In the genomic region with DNA sequence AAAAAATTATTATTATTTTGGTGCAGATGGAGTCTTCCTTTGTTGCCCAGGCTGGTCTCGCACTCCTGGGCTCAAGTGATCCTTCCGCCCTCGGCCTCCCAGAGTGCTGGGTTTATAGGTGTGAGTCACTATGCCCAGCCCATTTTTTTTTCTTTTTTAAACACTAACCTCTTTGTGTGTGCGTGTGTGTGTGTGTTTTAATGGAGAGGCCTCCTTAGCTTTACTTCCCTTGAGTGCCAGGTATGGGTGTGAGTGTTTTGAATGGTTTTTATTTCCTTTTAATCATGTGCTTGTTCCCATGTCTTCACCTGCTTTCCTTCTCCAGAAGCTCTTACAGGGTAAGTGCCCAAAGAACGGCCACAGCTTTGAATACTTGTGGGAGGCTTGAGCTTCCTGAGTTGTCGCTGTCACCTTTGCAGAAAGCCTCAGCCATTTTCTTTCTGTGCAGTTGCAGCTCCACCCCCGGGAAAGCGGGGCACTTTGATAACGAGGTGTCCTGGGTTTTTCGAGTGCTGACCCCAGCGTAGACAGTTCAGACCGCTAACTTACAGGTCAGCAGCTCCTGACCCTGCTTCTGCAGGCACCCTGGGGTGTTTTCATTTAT, we compare ENCODE assay signal across 12 cellular contexts. TPM values are rescaled to one million over a fixed set of nuclear protein-coding genes. Genes with fewer than 3 reads are reported as not detected.
A peak's percentile ranks its signal among the peaks of the same experiment; 100 is the strongest.
DNase-seq lines count a peak whose midpoint lies in the region; ATAC-seq, FAIRE-seq and TF ChIP-seq lines count a peak whose summit lies in the region.
"Had no signal": no experiment of that assay in that cellular context is flagged by ENCODE, and none has a peak within 500 bp of the region (broad histone marks: within the 10 kb centered on the region; RNA-seq: fewer than 3 reads in every experiment).

No MANE protein-coding gene starts in this region.

- H3K4me1 Mint-ChIP-seq in activated CD4-positive, alpha-beta T cell treated with anti-CD3 and anti-CD28 coated beads, Interleukin-2, amount 10 ng/mL, durations not matched to agents 24 days and 14 days, result peaks cover 3% of the 10 kb centered on the region
- H3K4me1 Mint-ChIP-seq in immature natural killer cell, result no peaks in the 10 kb centered on the region

- no TSS peak for BruUV-seq in HepG2 (replicated peaks; lab: Mats Ljungman, UMichigan)

- H3K4me3 Mint-ChIP-seq in activated CD4-positive, alpha-beta T cell treated with anti-CD3 and anti-CD28 coated beads, Interleukin-2, amount 10 ng/mL, durations not matched to agents 24 days and 14 days, result no peak overlapping the region
- H3K4me3 Mint-ChIP-seq in immature natural killer cell, result no peak overlapping the region
- H3K4me3 Mint-ChIP-seq: CD4-positive, alpha-beta memory T cell had no signal

- peaks cover 78% of the 10 kb centered on the region for H3K79me2 ChIP-seq in HepG2 (ENCODE audit: insufficient read depth, low read length)

- TF ChIP-seq CTCF in C4-2B (conservative IDR thresholded peaks at IDR 0.05), result no peak
- TF ChIP-seq CTCF in HepG2 (CRISPR knock-in tag; IDR thresholded peaks at IDR 0.05), result no peak
- no peak for TF ChIP-seq CTCF in gastroesophageal sphincter (IDR thresholded peaks at IDR 0.05)
- no peak for TF ChIP-seq CTCF in BE2C (IDR thresholded peaks at IDR 0.05; ENCODE audit: low read depth, low read length)

- TF ChIP-seq EP300 in HepG2 (IDR thresholded peaks at IDR 0.05; ENCODE audit: low read depth in 2 of 2, low read length in 2 of 2), result no peak
- TF ChIP-seq EP300 in HepG2 (CRISPR knock-in tag; IDR thresholded peaks at IDR 0.05; ENCODE audit: borderline replicate concordance), result no peak
- no peak for TF ChIP-seq EP300 in gastroesophageal sphincter (IDR thresholded peaks at IDR 0.05)

- H3K36me3 ChIP-seq in HUES48 (ENCODE audit: control insufficient read depth, insufficient read depth, low read length) (peaks cover 46% of the 10 kb centered on the region), HepG2 (replicated peaks in 1 of 2; ENCODE audit: control insufficient read depth in 1 of 2, insufficient read depth in 2 of 2, low read length in 2 of 2) (peaks cover 28 to 73% of the 10 kb centered on the region in 2 experiments), gastroesophageal sphincter (peaks cover 0 to 27% of the 10 kb centered on the region in 2 donors), BE2C (peaks cover 59% of the 10 kb centered on the region)

- ATAC-seq in HepG2 (peak; percentile 10; the same call in 2 of the 3 replicates), gastroesophageal sphincter (no peak)

- no peaks in the 10 kb centered on the region for H3K9me3 ChIP-seq in HUES48 (ENCODE audit: control insufficient read depth, insufficient read depth, low read length)
- H3K9me3 ChIP-seq in HepG2 (ENCODE audit: low read length), result no peaks in the 10 kb centered on the region
- no peaks in the 10 kb centered on the region for H3K9me3 ChIP-seq in gastroesophageal sphincter
- H3K9me3 ChIP-seq in BE2C, result no peaks in the 10 kb centered on the region

- H3K27me3 Mint-ChIP-seq in activated CD4-positive, alpha-beta T cell treated with anti-CD3 and anti-CD28 coated beads, Interleukin-2, amount 10 ng/mL, durations not matched to agents 24 days and 14 days, result no peaks in the 10 kb centered on the region
- no peaks in the 10 kb centered on the region for H3K27me3 Mint-ChIP-seq in immature natural killer cell (ENCODE audit: low read depth in 3 of 3)
- H3K27me3 Mint-ChIP-seq: CD4-positive, alpha-beta memory T cell had no signal

- intact Hi-C loops in HepG2 (cut with micrococcal nuclease; ENCODE audit: unreplicated experiment), result no loop called here
- intact Hi-C loops in activated CD4-positive, alpha-beta T cell treated with anti-CD3 and anti-CD28 coated beads, Interleukin-2, amount 10 ng/mL, durations not matched to agents 24 days and 14 days (cut with micrococcal nuclease), result no loop called here

- H3K36me3 Mint-ChIP-seq in activated CD4-positive, alpha-beta T cell treated with anti-CD3 and anti-CD28 coated beads, Interleukin-2, amount 10 ng/mL, durations not matched to agents 24 days and 14 days (ENCODE audit: low read depth), result peaks cover 8% of the 10 kb centered on the region
- peaks cover 3 to 10% (median 4%) of the 10 kb centered on the region in 3 donors for H3K36me3 Mint-ChIP-seq in immature natural killer cell

- no peaks in the 10 kb centered on the region for H3K9me3 Mint-ChIP-seq in activated CD4-positive, alpha-beta T cell treated with anti-CD3 and anti-CD28 coated beads, Interleukin-2, amount 10 ng/mL, durations not matched to agents 24 days and 14 days
- H3K9me3 Mint-ChIP-seq in immature natural killer cell, result no peaks in the 10 kb centered on the region
- H3K9me3 Mint-ChIP-seq: CD4-positive, alpha-beta memory T cell had no signal

- POLR2A ChIA-PET in HepG2 (lab: Yijun Ruan, JAX), result interaction anchor here (1.4 to 8.9 kb wide), 3 partner anchors 10 to 21 kb away, joined by 5 to 82 read pairs (median 7); partner anchors contain the start of gene AKAP1

- H3K27me3 ChIP-seq in HUES48 (ENCODE audit: control insufficient read depth, insufficient read depth, low read length) (no peaks in the 10 kb centered on the region), HepG2 (ENCODE audit: control insufficient read depth in 1 of 2, insufficient read depth in 2 of 2, low read length in 2 of 2) (no peaks in the 10 kb centered on the region), gastroesophageal sphincter (no peaks in the 10 kb centered on the region), BE2C (no peaks in the 10 kb centered on the region)
- H3K27me3 ChIP-seq: brain microvascular endothelial cell had no signal

- CTCF ChIA-PET in HepG2 (lab: Yijun Ruan, JAX; ENCODE audit: low intra/inter-chr PET ratio, low total read pairs), result no interaction called here

- peak overlapping the region; percentile 44 for H3K4me2 ChIP-seq in HepG2 (ENCODE audit: low read depth, low read length)

- no peak for TF ChIP-seq POLR2A in HepG2 (IDR thresholded peaks at IDR 0.05; ENCODE audit: insufficient read depth in 1 of 2, low read depth in 2 of 2, low read length in 2 of 2)
- TF ChIP-seq POLR2A in gastroesophageal sphincter (IDR thresholded peaks at IDR 0.05), result no peak

- no peak overlapping the region for H3K4me3 ChIP-seq in HUES48 (ENCODE audit: low read depth, low read length)
- H3K4me3 ChIP-seq in HepG2 (replicated peaks in 1 of 3; ENCODE audit: insufficient read depth in 1 of 3, low read depth in 2 of 3, low read length in 3 of 3), result no peak overlapping the region
- H3K4me3 ChIP-seq in gastroesophageal sphincter, result no peak overlapping the region
- no peak overlapping the region for H3K4me3 ChIP-seq in BE2C (ENCODE audit: low read depth, low read length)

- peaks cover 41% of the 10 kb centered on the region for H4K20me1 ChIP-seq in HepG2 (ENCODE audit: insufficient read depth, low read length)

- in situ Hi-C loops in HepG2 (cut with HindIII; ENCODE audit: extremely low pct_ligation_motif_present, low pct_unique_long_range_greater_than_20kb), result no loop called here

- H3K27ac ChIP-seq in C4-2B (peak overlapping the region; percentile 80), HUES48 (ENCODE audit: low read depth, low read length) (peak overlapping the region; percentile 63), HepG2 (ENCODE audit: extremely low read length, insufficient read depth, low read length) (peak overlapping the region; percentile 55), gastroesophageal sphincter (peak overlapping the region in 1 of 4 donors; percentile 81)
- H3K27ac ChIP-seq: brain microvascular endothelial cell had no signal

- peak; percentile 47 for FAIRE-seq in HepG2 (lab: Jason Lieb, UNC)

- peaks cover 34% of the 10 kb centered on the region for H3K4me1 ChIP-seq in HUES48 (ENCODE audit: control insufficient read depth, insufficient read depth, low read length)
- peaks cover 79% of the 10 kb centered on the region for H3K4me1 ChIP-seq in HepG2 (ENCODE audit: insufficient read depth, low read length)
- H3K4me1 ChIP-seq in gastroesophageal sphincter, result peaks cover 12 to 99% (median 31%) of the 10 kb centered on the region in 3 donors
- H3K4me1 ChIP-seq in BE2C, result peaks cover 29% of the 10 kb centered on the region

- peak; percentile 42 for DNase-seq in amniotic epithelial cell (ENCODE audit: low read depth)
- peak; percentile 72 for DNase-seq in HepG2 (ENCODE audit: low spot score)
- no peak for DNase-seq in activated CD4-positive, alpha-beta T cell treated with anti-CD3 and anti-CD28 coated beads, Interleukin-2, amount 10 ng/mL, durations not matched to agents 24 days and 14 days
- no peak for DNase-seq in immature natural killer cell
- no peak for DNase-seq in BE2C
- DNase-seq: brain microvascular endothelial cell; CD4-positive, alpha-beta memory T cell; NCI-H2081 treated with DMSO at 0.1 percent for 48 hours; substantia nigra had no signal

- no peak overlapping the region for H2AFZ ChIP-seq in HepG2 (ENCODE audit: low read length)

- H3K9ac ChIP-seq in HUES48 (ENCODE audit: low read depth, low read length) (no peak overlapping the region), HepG2 (ENCODE audit: insufficient read depth, low read depth, low read length) (0 out of 2 replicates have a peak overlapping the region, but pooled peaks have one; percentile 14)

- no peak overlapping the region for H3K27ac Mint-ChIP-seq in activated CD4-positive, alpha-beta T cell treated with anti-CD3 and anti-CD28 coated beads, Interleukin-2, amount 10 ng/mL, durations not matched to agents 24 days and 14 days
- no peak overlapping the region for H3K27ac Mint-ChIP-seq in immature natural killer cell

- WGBS in HepG2 (ENCODE audit: low lambda C conversion rate), result 57% methylated on average over 12 of the region's 12 CpGs
- 70 to 76% methylated on average over 8 to 9 of the region's 12 CpGs for WGBS in gastroesophageal sphincter (ENCODE audit: low coverage in 1 of 2), 2 donors

- no peak for TF ChIP-seq RAD21 in HepG2 (CRISPR knock-in tag; IDR thresholded peaks at IDR 0.05)

RNA-seq across cellular contexts. Expression of gene AKAP1, which starts 22.6 kb away (rescaled TPM):
- 46.4 and 101 TPM in 2 replicates for total RNA-seq in HepG2 (2016; rRNA removed; fragmentation: Illumina TruSeq; extraction: Trizol)
- total RNA-seq in HepG2 (2016; cell fraction: cytosol; rRNA removed; fragmentation: Illumina TruSeq; extraction: Trizol; ENCODE audit: low read depth), result 18.6 and 20.2 TPM in 2 replicates
- total RNA-seq in HepG2 (2016; cell fraction: insoluble cytoplasmic fraction; rRNA removed; fragmentation: Illumina TruSeq; extraction: Trizol), result 43.3 and 95.2 TPM in 2 replicates
- total RNA-seq in HepG2 (2016; cell fraction: membrane; rRNA removed; fragmentation: Illumina TruSeq; extraction: Trizol), result 44.9 and 47.5 TPM in 2 replicates
- 119 and 142 TPM in 2 replicates for total RNA-seq in HepG2 (2016; cell fraction: nucleus; rRNA removed; fragmentation: Illumina TruSeq; extraction: Trizol)
- polyA plus RNA-seq in HepG2 (2011; rRNA removed), result 131 and 136 TPM in 2 replicates
- 93.5 and 109 TPM in 2 replicates for polyA plus RNA-seq in HepG2 (2011; cell fraction: cytosol; rRNA removed)
- polyA plus RNA-seq in HepG2 (2011; cell fraction: nucleus; rRNA removed), result 234 and 300 TPM in 2 replicates
- polyA plus RNA-seq in HepG2 (2012), result 66.3 and 68.8 TPM in 2 replicates
- 8.4 and 10.9 TPM in 2 replicates for polyA plus RNA-seq in HepG2 (2016; cell fraction: cytosol; fragmentation: Illumina TruSeq; extraction: Trizol; ENCODE audit: low read depth)
- polyA plus RNA-seq in HepG2 (2016; cell fraction: insoluble cytoplasmic fraction; fragmentation: Illumina TruSeq; extraction: Trizol; ENCODE audit: low read depth), result 34.0 and 34.5 TPM in 2 replicates
- 17.7 and 18.8 TPM in 2 replicates for polyA plus RNA-seq in HepG2 (2016; cell fraction: membrane; fragmentation: Illumina TruSeq; extraction: Trizol; ENCODE audit: low read depth)
- 141 and 146 TPM in 2 replicates for polyA plus RNA-seq in HepG2 (2016; cell fraction: nucleus; fragmentation: Illumina TruSeq; extraction: Trizol; ENCODE audit: insufficient read depth, low read depth)
- 127 and 335 TPM in 2 replicates for polyA minus RNA-seq in HepG2 (2011; rRNA and poly(A)+ RNA removed; ENCODE audit: low replicate concordance)
- polyA minus RNA-seq in HepG2 (2011; cell fraction: cytosol; rRNA and poly(A)+ RNA removed), result 101 and 127 TPM in 2 replicates
- 78.2 and 99.9 TPM in 2 replicates for polyA minus RNA-seq in HepG2 (2011; cell fraction: nucleus; rRNA and poly(A)+ RNA removed)
- total RNA-seq in activated CD4-positive, alpha-beta T cell treated with anti-CD3 and anti-CD28 coated beads, Interleukin-2, amount 10 ng/mL, durations not matched to agents 24 days and 14 days, result 54.6 and 56.8 TPM in 2 replicates
- total RNA-seq in gastroesophageal sphincter, result 100 to 1,000 TPM in 1 of 4 donors, 10 to 100 TPM in 3; 78.6 to 154 (median 95.4) TPM
- polyA plus RNA-seq in immature natural killer cell, result 10 to 100 TPM in 1 of 3 donors, 1 to 10 TPM in 2; 3.6 to 13.3 (median 6.1) TPM
- 126 TPM for polyA plus RNA-seq in BE2C (2012; ENCODE audit: insufficient read depth, insufficient read length, low read depth)

Comparison
In these comparisons a context has a peak if more than half of its experiments do, and no peak if none do; other contexts are left out.
1. DNase-seq: peak in amniotic epithelial cell (single experiment) and HepG2 (single experiment); none in activated CD4-positive, alpha-beta T cell treated with anti-CD3 and anti-CD28 coated beads, Interleukin-2, amount 10 ng/mL, durations not matched to agents 24 days and 14 days (single experiment), immature natural killer cell (0 of 3) and BE2C (single experiment).